In genomic region chr3:123064914-123065313, GRCh38 we compare ENCODE assay signal across 25 cellular contexts. TPM values are rescaled to one million over a fixed set of nuclear protein-coding genes. Genes with fewer than 3 reads are reported as not detected.
DNase-seq lines count a peak whose midpoint lies in the region; ATAC-seq, FAIRE-seq and TF ChIP-seq lines count a peak whose summit lies in the region.
"Had no signal": no experiment of that assay in that cellular context is flagged by ENCODE, and none has a peak within 500 bp of the region (broad histone marks: within the 10 kb centered on the region; RNA-seq: fewer than 3 reads in every experiment).

No MANE protein-coding gene starts in this region.

- CTCF ChIA-PET in CD4-positive, alpha-beta T cell (lab: Charles Lee), result interaction anchor here (0.6 kb wide), 1 partner anchor 38 kb away, joined by 4 read pairs; the partner anchor contains the start of gene SEMA5B

- no peaks in the 10 kb centered on the region for H3K9me3 Mint-ChIP-seq in CD4-positive, alpha-beta T cell
- H3K9me3 Mint-ChIP-seq: CD8-positive, alpha-beta memory T cell; central memory CD8-positive, alpha-beta T cell had no signal

- no peaks in the 10 kb centered on the region for H3K9me3 ChIP-seq in CD4-positive, alpha-beta T cell (ENCODE audit: control insufficient read depth, low read length)
- H3K9me3 ChIP-seq: stomach, transverse colon had no signal

- peak overlapping the region; percentile 71 for H3K4me3 Mint-ChIP-seq in CD4-positive, alpha-beta T cell
- H3K4me3 Mint-ChIP-seq: central memory CD8-positive, alpha-beta T cell had no signal

- H3K27ac ChIP-seq in CD4-positive, alpha-beta T cell (ENCODE audit: low read depth, low read length), result no peak overlapping the region
- H3K27ac ChIP-seq: stomach, transverse colon had no signal

- H3K36me3 Mint-ChIP-seq in CD4-positive, alpha-beta T cell (ENCODE audit: low read depth), result no peaks in the 10 kb centered on the region
- H3K36me3 Mint-ChIP-seq: CD8-positive, alpha-beta memory T cell had no signal

- H3K36me3 ChIP-seq in bronchial epithelial cell (ENCODE audit: control insufficient read depth, insufficient read depth, low read length), result no peaks in the 10 kb centered on the region
- H3K36me3 ChIP-seq: stomach, transverse colon had no signal

- no peak for ATAC-seq in CD4-positive, alpha-beta T cell (ENCODE audit: poor library complexity)
- no peak for ATAC-seq in GM21381 (IDR thresholded peaks at IDR 0.05; ENCODE audit: unreplicated experiment)

- no peak for TF ChIP-seq POLR2A in NB4 (IDR thresholded peaks at IDR 0.05; ENCODE audit: extremely low read depth, insufficient read length)

- H3K27me3 Mint-ChIP-seq in CD4-positive, alpha-beta T cell, result no peaks in the 10 kb centered on the region
- H3K27me3 Mint-ChIP-seq: central memory CD8-positive, alpha-beta T cell had no signal

- DNase-seq in A172 (ENCODE audit: low spot score) (peak; percentile 37), NB4 (ENCODE audit: low read depth) (peak; percentile 44), bronchial epithelial cell (ENCODE audit: low read depth) (peak; percentile 39), foreskin fibroblast (no peak), cardiac septum (ENCODE audit: low spot score) (no peak)
- DNase-seq in CD4-positive, alpha-beta T cell, result no peak
- DNase-seq: activated effector memory CD4-positive, alpha-beta T cell treated with anti-CD3 and anti-CD28 coated beads, Interleukin-2, amount 50 U/mL, for 16 hours; CD8-positive, alpha-beta memory T cell; DMS53; erythroblast; GOT3; kidney; NCI-H1436; NCI-H2171; stimulated activated CD4-positive, alpha-beta T cell treated with anti-CD3 and anti-CD28 coated beads, Interleukin-2, amount 100 ng/mL, for 48 hours; stomach; transverse colon had no signal

- no peak for FAIRE-seq in bronchial epithelial cell (lab: Jason Lieb, UNC)
- FAIRE-seq: frontal cortex, GM12892, kidney had no signal

- H3K4me1 Mint-ChIP-seq in CD4-positive, alpha-beta T cell (ENCODE audit: low read depth), result peaks cover 23% of the 10 kb centered on the region

- no peak overlapping the region for H3K27ac Mint-ChIP-seq in CD4-positive, alpha-beta T cell

- intact Hi-C loops in CD4-positive, alpha-beta T cell (cut with DNase I, micrococcal nuclease), result no loop called here
- intact Hi-C loops in cardiac septum (cut with DNase I), result no loop called here

- H3K4me3 ChIP-seq in NB4 (ENCODE audit: low read depth, low read length) (no peak overlapping the region), bronchial epithelial cell (ENCODE audit: low read depth, low read length) (no peak overlapping the region), foreskin fibroblast (ENCODE audit: low read depth in 1 of 2, low read length in 2 of 2) (no peak overlapping the region)
- H3K4me3 ChIP-seq: lung, smooth muscle cell, stomach, transverse colon had no signal

- no peak for TF ChIP-seq CTCF in CD4-positive, alpha-beta T cell (IDR thresholded peaks at IDR 0.05)
- TF ChIP-seq CTCF in NB4 (IDR thresholded peaks at IDR 0.05; ENCODE audit: low read depth, low read length) (no peak), bronchial epithelial cell (IDR thresholded peaks at IDR 0.05; ENCODE audit: insufficient read depth, low read length, severe bottlenecking) (no peak), foreskin fibroblast (IDR thresholded peaks at IDR 0.05; ENCODE audit: low read depth, low read length) (no peak)

- no peaks in the 10 kb centered on the region for H3K27me3 ChIP-seq in CD4-positive, alpha-beta T cell (ENCODE audit: control insufficient read depth, insufficient read depth, low read length)
- H3K27me3 ChIP-seq in bronchial epithelial cell (ENCODE audit: control insufficient read depth, insufficient read depth, low read length), result no peaks in the 10 kb centered on the region
- H3K27me3 ChIP-seq: stomach, transverse colon had no signal

- POLR2A ChIA-PET in CD4-positive, alpha-beta T cell (lab: Charles Lee), result no interaction called here

RNA-seq across cellular contexts. Expression of gene PDIA5, which starts 1.9 kb away (rescaled TPM):
- 15.0 and 16.5 TPM in 2 replicates for total RNA-seq in A172 (2014; rRNA removed; shearing (Covaris generic))
- 1 to 10 TPM; 2.2 to 3.0 TPM for total RNA-seq in CD4-positive, alpha-beta T cell
- total RNA-seq in bronchial epithelial cell (29.2 and 32.4 TPM in 2 replicates), cardiac septum (8.8 TPM)

RNA-seq across cellular contexts. Expression of gene SEMA5B, which starts 37.4 kb away (rescaled TPM):
- not detected in 2 replicates for total RNA-seq in A172 (2014; rRNA removed; shearing (Covaris generic))
- under 1 TPM in 1 of 2 experiments, not detected in 1; 0.22 TPM for total RNA-seq in CD4-positive, alpha-beta T cell
- under 0.01 and 0.38 TPM in 2 replicates for total RNA-seq in bronchial epithelial cell
- 21.1 TPM for total RNA-seq in cardiac septum
- total RNA-seq: activated CD8-positive, alpha-beta memory T cell treated with anti-CD3 and anti-CD28 coated beads for 36 hours; CD8-positive, alpha-beta memory T cell; smooth muscle cell; T-helper 1 cell treated with Interleukin-12 subunit alpha and Interleukin-12 subunit beta and Interleukin-4 antibody, amounts not matched to agents 30 ng/mL and 1 ng/mL, for 36 hours had no signal

Comparison
In these comparisons a context has a peak if more than half of its experiments do, and no peak if none do; other contexts are left out.
1. DNase-seq: peak in A172 (single experiment), NB4 (single experiment) and bronchial epithelial cell (single experiment); none in CD4-positive, alpha-beta T cell (0 of 10), foreskin fibroblast (0 of 2) and cardiac septum (single experiment).
2. RNA of gene SEMA5B, which starts 37.4 kb away (total RNA-seq): 21.1 TPM in cardiac septum (single experiment); 0.22 TPM in CD4-positive, alpha-beta T cell, not detected in A172 and under 0.01 to 0.38 TPM in bronchial epithelial cell; every median in the first group is over 10 times any median in the second.